Comparison of ENCODE assay signal across 16 cellular contexts in the genomic region with DNA sequence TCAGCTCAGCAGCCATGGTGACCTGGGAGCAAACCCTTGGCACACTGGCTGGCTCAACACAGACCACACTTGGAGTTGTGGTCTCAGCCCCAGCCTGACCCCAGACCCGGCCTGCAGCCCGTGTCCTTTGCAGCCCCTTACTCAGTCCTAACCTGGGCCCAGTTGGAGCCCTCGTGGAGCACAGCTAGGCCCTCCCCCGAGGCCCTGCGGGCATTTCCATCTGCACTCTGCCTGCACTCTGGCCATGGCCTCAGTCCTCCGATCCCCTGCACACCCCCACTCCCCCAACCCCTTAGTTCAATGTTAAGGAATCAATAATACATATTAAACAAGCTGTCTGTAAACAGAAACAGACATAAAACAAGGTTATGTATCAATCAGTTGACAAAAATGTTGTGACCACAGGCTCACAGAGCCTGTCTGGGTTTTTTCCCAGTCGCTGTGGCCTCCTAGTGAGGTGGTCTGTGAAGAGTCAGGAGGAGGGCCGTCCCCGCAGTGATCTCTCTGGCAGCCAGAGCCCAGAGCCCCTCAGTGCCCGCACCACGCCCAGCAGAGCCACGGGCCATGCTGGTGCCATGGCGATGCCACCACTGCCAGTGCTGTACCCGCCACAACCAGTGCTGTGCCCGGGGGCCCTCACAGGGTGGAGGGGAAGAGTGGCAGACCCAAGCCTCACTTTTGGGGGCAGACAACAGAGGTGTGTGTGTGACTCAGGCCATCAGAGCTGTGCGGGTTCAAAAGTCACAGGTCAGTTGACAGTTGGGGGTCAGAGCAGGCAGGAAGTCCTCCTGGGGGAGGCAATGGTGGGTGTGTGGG. TPM values are rescaled to one million over a fixed set of nuclear protein-coding genes. Genes with fewer than 3 reads are reported as not detected.
A peak's percentile ranks its signal among the peaks of the same experiment; 100 is the strongest.
DNase-seq lines count a peak whose midpoint lies in the region; ATAC-seq and TF ChIP-seq lines count a peak whose summit lies in the region.
"Had no signal": no experiment of that assay in that cellular context is flagged by ENCODE, and none has a peak within 500 bp of the region (broad histone marks: within the 10 kb centered on the region; RNA-seq: fewer than 3 reads in every experiment).

No MANE protein-coding gene starts in this region.

- peaks cover 44% of the 10 kb centered on the region for H4K20me1 ChIP-seq in neural progenitor cell (ENCODE audit: low read depth)

- no peaks in the 10 kb centered on the region for H3F3A ChIP-seq in neural progenitor cell (ENCODE audit: low read depth)

- H3K4me1 Mint-ChIP-seq in Calu3 (ENCODE audit: low read depth, unreplicated experiment) = peaks cover 37% of the 10 kb centered on the region
- peaks cover 78% of the 10 kb centered on the region for H3K4me1 Mint-ChIP-seq in neural progenitor cell

- no peak for DNase-seq in Calu3
- no peak for DNase-seq in NT2/D1 (ENCODE audit: low read depth, low spot score)
- no peak for DNase-seq in neural progenitor cell (ENCODE audit: low spot score)
- no peak for DNase-seq in glomerular visceral epithelial cell (ENCODE audit: extremely low spot score)
- DNase-seq: NCI-H1436, NCI-H2029, NCI-H2171, NCI-H446, NCI-H748 treated with DMSO at 0.1 percent for 48 hours had no signal

- H3K79me2 ChIP-seq in neural progenitor cell (ENCODE audit: low read depth) = no peaks in the 10 kb centered on the region

- H2AFZ ChIP-seq in neural progenitor cell (replicated peaks) = no peak overlapping the region

- no TSS peak for BruUV-seq in Calu3 (replicated peaks; lab: Mats Ljungman, UMichigan)

- H3K36me3 Mint-ChIP-seq in Calu3 (ENCODE audit: insufficient read depth, unreplicated experiment) (no peaks in the 10 kb centered on the region), neural progenitor cell (peaks cover 4% of the 10 kb centered on the region)

- H3K27ac ChIP-seq in cingulate gyrus (ENCODE audit: low read depth, low read length) (peak overlapping the region; percentile 75), neural progenitor cell (no peak overlapping the region)
- H3K27ac ChIP-seq: C4-2B, SJSA1 had no signal

- H3K4me3 Mint-ChIP-seq in Calu3 (ENCODE audit: low read depth, unreplicated experiment) = peak overlapping the region; percentile 18
- H3K4me3 Mint-ChIP-seq in neural progenitor cell = peak overlapping the region; percentile 20

- intact Hi-C loops in Calu3 (cut with micrococcal nuclease; ENCODE audit: unreplicated experiment) = loop anchor here (10.0 kb wide), 1 partner anchor 76 kb away; no protein-coding TSS in a partner anchor

- H3K9me3 ChIP-seq in NT2/D1 (ENCODE audit: insufficient read depth, low read length) = no peaks in the 10 kb centered on the region
- H3K9me3 ChIP-seq in neural progenitor cell (ENCODE audit: low read depth) = no peaks in the 10 kb centered on the region
- H3K9me3 ChIP-seq: SJSA1 had no signal

- H3K4me2 ChIP-seq in neural progenitor cell = no peak overlapping the region

- H3K27me3 Mint-ChIP-seq in Calu3 (ENCODE audit: unreplicated experiment) = peaks cover 31% of the 10 kb centered on the region
- peaks cover 6% of the 10 kb centered on the region for H3K27me3 Mint-ChIP-seq in neural progenitor cell (ENCODE audit: insufficient read depth, low read depth)

- TF ChIP-seq CTCF in Calu3 (IDR thresholded peaks at IDR 0.05; ENCODE audit: unreplicated experiment) = no peak
- TF ChIP-seq CTCF in neural progenitor cell (IDR thresholded peaks at IDR 0.05) = no peak

- ATAC-seq in GM18498 (IDR thresholded peaks at IDR 0.05; ENCODE audit: unreplicated experiment) (no peak), HG03139 (IDR thresholded peaks at IDR 0.05; ENCODE audit: unreplicated experiment) (no peak), GM21717 (IDR thresholded peaks at IDR 0.05; ENCODE audit: unreplicated experiment) (no peak)
- ATAC-seq: PC-3 had no signal

- H3K4me1 ChIP-seq in NT2/D1 (ENCODE audit: insufficient read depth, insufficient read length) (peaks cover 45% of the 10 kb centered on the region), neural progenitor cell (peaks cover 30% of the 10 kb centered on the region)
- H3K4me1 ChIP-seq: SJSA1 had no signal

- no peak overlapping the region for H3K4me3 ChIP-seq in NT2/D1 (ENCODE audit: insufficient read length, low read depth)
- no peak overlapping the region for H3K4me3 ChIP-seq in neural progenitor cell
- H3K4me3 ChIP-seq: SJSA1 had no signal

- H3K9ac ChIP-seq in NT2/D1 (ENCODE audit: insufficient read length, low read depth) = peak overlapping the region; percentile 22
- H3K9ac ChIP-seq in neural progenitor cell = no peak overlapping the region

- H3K36me3 ChIP-seq in NT2/D1 (ENCODE audit: insufficient read depth, insufficient read length, low read length) (peaks cover 6% of the 10 kb centered on the region), neural progenitor cell (no peaks in the 10 kb centered on the region)
- H3K36me3 ChIP-seq: SJSA1 had no signal

- peaks cover 4% of the 10 kb centered on the region for H3K27me3 ChIP-seq in NT2/D1 (ENCODE audit: insufficient read depth, insufficient read length)
- peaks cover 66% of the 10 kb centered on the region for H3K27me3 ChIP-seq in neural progenitor cell
- H3K27me3 ChIP-seq: SJSA1 had no signal

- H3K27ac Mint-ChIP-seq in Calu3 (ENCODE audit: unreplicated experiment) (no peak overlapping the region), neural progenitor cell (peak overlapping the region; percentile 93)

- no peaks in the 10 kb centered on the region for H3K9me3 Mint-ChIP-seq in Calu3 (ENCODE audit: low read depth, unreplicated experiment)
- no peaks in the 10 kb centered on the region for H3K9me3 Mint-ChIP-seq in neural progenitor cell

- CTCF ChIA-PET in Calu3 (lab: Charles Lee) = interaction anchor here (0.6 to 3.7 kb wide), 6 partner anchors 13 to 1221 kb away, joined by 3 to 34 read pairs (median 4); no protein-coding TSS in a partner anchor

RNA-seq across cellular contexts. Expression of a gene that starts 25.5 kb away (rescaled TPM):
- total RNA-seq in Calu3 (2022) = not detected in 2 replicates
- total RNA-seq in neural progenitor cell (ENCODE audit: low replicate concordance) = not detected in 2 replicates
- total RNA-seq: PC-3, SJSA1 had no signal
